ENCODE assay signal across 13 cellular contexts in genomic region chr13:111210945-111211469, GRCh38.
DNase-seq lines count a peak whose midpoint lies in the region; ATAC-seq and TF ChIP-seq lines count a peak whose summit lies in the region.
"Had no signal": no experiment of that assay in that cellular context is flagged by ENCODE, and none has a peak within 500 bp of the region (broad histone marks: within the 10 kb centered on the region; RNA-seq: fewer than 3 reads in every experiment).

No MANE protein-coding gene starts in this region.

- CTCF ChIA-PET in naive thymus-derived CD4-positive, alpha-beta T cell (lab: Charles Lee), result interaction anchor here (1.0 to 1.4 kb wide), 2 partner anchors 14 to 144 kb away, joined by 3 read pairs; no protein-coding TSS in a partner anchor

- intact Hi-C loops in Right ventricle myocardium superior (cut with DNase I) (loop anchor here (5.0 kb wide), 1 partner anchor 59 kb away; no protein-coding TSS in a partner anchor), dorsolateral prefrontal cortex (cut with DNase I) (loop anchor here (5.0 to 10.0 kb wide), 4 partner anchors 34 to 496 kb away; partner anchors contain the start of genes ANKRD10 (in 1 of the 2) and ING1 (in 1 of the 2)), stomach (cut with DNase I; ENCODE audit: low total_unique reads) (loop anchor here (10.0 kb wide), 1 partner anchor 146 kb away; no protein-coding TSS in a partner anchor), uterus (cut with DNase I; ENCODE audit: low total_unique reads) (loop anchor here (10.0 kb wide), 1 partner anchor 46 kb away; no protein-coding TSS in a partner anchor)
- intact Hi-C loops in naive thymus-derived CD4-positive, alpha-beta T cell (cut with micrococcal nuclease), result loop anchor here in 1 of 2 donors (10.0 kb wide), 1 partner anchor 266 kb away; no protein-coding TSS in a partner anchor

- H3K4me3 ChIP-seq in cardiac muscle cell (no peak overlapping the region), dorsolateral prefrontal cortex (peak overlapping the region in 57 of 59 donors; percentile 11 to 81 (median 53)), upper lobe of left lung (no peak overlapping the region), stomach (no peak overlapping the region), uterus (no peak overlapping the region)
- H3K4me3 ChIP-seq in naive thymus-derived CD4-positive, alpha-beta T cell (ENCODE audit: low read length), result no peak overlapping the region

- 57 to 70% methylated on average over 8 of the region's 8 CpGs for WGBS in upper lobe of left lung, 2 donors
- 66 to 87% (median 77%) methylated on average over 8 of the region's 8 CpGs for WGBS in stomach, 5 donors

- no peaks in the 10 kb centered on the region for H3K9me3 Mint-ChIP-seq in naive thymus-derived CD4-positive, alpha-beta T cell

- POLR2A ChIA-PET in naive thymus-derived CD4-positive, alpha-beta T cell (lab: Charles Lee), result interaction anchor here (0.5 to 0.8 kb wide), 3 partner anchors 22 to 308 kb away, joined by 3 to 5 read pairs (median 3); partner anchors contain the start of gene ANKRD10

- no peak overlapping the region for H3K4me3 Mint-ChIP-seq in naive thymus-derived CD4-positive, alpha-beta T cell

- TF ChIP-seq CTCF in cardiac muscle cell (IDR thresholded peaks at IDR 0.05; ENCODE audit: low read depth, low read length) (no peak), dorsolateral prefrontal cortex (IDR thresholded peaks at IDR 0.05 in 54 of 56, conservative IDR thresholded peaks at IDR 0.05 in 2 of 56; ENCODE audit: low read depth in 1 of 56, partially characterized antibody in 56 of 56) (no peak), upper lobe of left lung (IDR thresholded peaks at IDR 0.05) (no peak), stomach (IDR thresholded peaks at IDR 0.05) (no peak), uterus (IDR thresholded peaks at IDR 0.05) (no peak)

- peaks cover 16 to 87% (median 74%) of the 10 kb centered on the region in 7 donors for H3K4me1 Mint-ChIP-seq in naive thymus-derived CD4-positive, alpha-beta T cell

- H3K4me1 ChIP-seq in cardiac muscle cell (ENCODE audit: low read depth), result peaks cover 26% of the 10 kb centered on the region
- H3K4me1 ChIP-seq in naive thymus-derived CD4-positive, alpha-beta T cell (ENCODE audit: control insufficient read depth in 2 of 2, insufficient read depth in 2 of 2, low read length in 2 of 2), result no peaks in the 10 kb centered on the region
- peaks cover 15 to 55% (median 40%) of the 10 kb centered on the region in 4 donors for H3K4me1 ChIP-seq in upper lobe of left lung
- peaks cover 5 to 75% (median 29%) of the 10 kb centered on the region in 4 donors for H3K4me1 ChIP-seq in stomach
- no peaks in the 10 kb centered on the region for H3K4me1 ChIP-seq in uterus
- H3K4me1 ChIP-seq: parathyroid adenoma had no signal

- no peak for TF ChIP-seq EP300 in upper lobe of left lung (IDR thresholded peaks at IDR 0.05)
- no peak for TF ChIP-seq EP300 in stomach (IDR thresholded peaks at IDR 0.05)

- DNase-seq in cardiac muscle cell (ENCODE audit: low read depth in 1 of 2, low spot score in 1 of 2), result no peak
- DNase-seq in Right ventricle myocardium superior, result no peak
- DNase-seq in dorsolateral prefrontal cortex, result no peak
- DNase-seq in naive thymus-derived CD4-positive, alpha-beta T cell, result no peak
- DNase-seq in upper lobe of left lung, result no peak
- DNase-seq in stomach, result no peak
- DNase-seq in stimulated activated CD4-positive, alpha-beta T cell treated with anti-CD3 and anti-CD28 coated beads, Interleukin-4, amount 100 ng/mL, for 1 hour, result no peak
- no peak for DNase-seq in uterus
- DNase-seq: activated T-cell treated with anti-CD3 and anti-CD28 coated beads, Interleukin-2, amount 50 U/mL, for 1 hour; cortex of kidney; NCI-H1417 treated with DMSO at 0.1 percent for 48 hours had no signal

- ATAC-seq in Right ventricle myocardium superior (ENCODE audit: poor library complexity) (no peak), upper lobe of left lung (ENCODE audit: low FRiP score in 2 of 2) (peak; percentile 4 to 13)
- ATAC-seq in naive thymus-derived CD4-positive, alpha-beta T cell, result no peak

- peak overlapping the region in 7 of 9 donors; percentile 13 to 88 (median 54) for H3K27ac Mint-ChIP-seq in naive thymus-derived CD4-positive, alpha-beta T cell

- TF ChIP-seq POLR2A in upper lobe of left lung (IDR thresholded peaks at IDR 0.05) (no peak), stomach (IDR thresholded peaks at IDR 0.05) (no peak), uterus (IDR thresholded peaks at IDR 0.05) (no peak)

- no peaks in the 10 kb centered on the region for H3K36me3 ChIP-seq in cardiac muscle cell
- peaks cover 0 to 13% (median 0%) of the 10 kb centered on the region in 3 experiments for H3K36me3 ChIP-seq in naive thymus-derived CD4-positive, alpha-beta T cell (ENCODE audit: control insufficient read depth in 2 of 3, insufficient read depth in 3 of 3, low read length in 3 of 3)
- no peaks in the 10 kb centered on the region for H3K36me3 ChIP-seq in upper lobe of left lung
- H3K36me3 ChIP-seq in stomach, result peaks cover 0 to 7% (median 3%) of the 10 kb centered on the region in 4 donors
- H3K36me3 ChIP-seq in uterus, result no peaks in the 10 kb centered on the region

- H3K27me3 Mint-ChIP-seq in naive thymus-derived CD4-positive, alpha-beta T cell, result no peaks in the 10 kb centered on the region

- H3K27me3 ChIP-seq in cardiac muscle cell (no peaks in the 10 kb centered on the region), dorsolateral prefrontal cortex (no peaks in the 10 kb centered on the region), upper lobe of left lung (no peaks in the 10 kb centered on the region), stomach (no peaks in the 10 kb centered on the region), uterus (no peaks in the 10 kb centered on the region)
- no peaks in the 10 kb centered on the region for H3K27me3 ChIP-seq in naive thymus-derived CD4-positive, alpha-beta T cell (ENCODE audit: control insufficient read depth in 2 of 2, insufficient read depth in 2 of 2, low read length in 2 of 2)

- H3K27ac ChIP-seq in cardiac muscle cell (peak overlapping the region; percentile 77), dorsolateral prefrontal cortex (peak overlapping the region in 58 of 59 donors; percentile 23 to 94 (median 85)), upper lobe of left lung (peak overlapping the region; percentile 5 to 58 (median 46)), stomach (peak overlapping the region in 2 of 5 donors; percentile 35 to 42), uterus (peak overlapping the region in 1 of 2 donors; percentile 47)
- H3K27ac ChIP-seq in naive thymus-derived CD4-positive, alpha-beta T cell (ENCODE audit: low read depth, low read length), result no peak overlapping the region
- H3K27ac ChIP-seq: HL-60, parathyroid adenoma had no signal

- peaks cover 0 to 18% (median 0%) of the 10 kb centered on the region in 5 donors for H3K36me3 Mint-ChIP-seq in naive thymus-derived CD4-positive, alpha-beta T cell

- H3K9me3 ChIP-seq in cardiac muscle cell (ENCODE audit: low read depth) (no peaks in the 10 kb centered on the region), upper lobe of left lung (no peaks in the 10 kb centered on the region), stomach (no peaks in the 10 kb centered on the region), uterus (no peaks in the 10 kb centered on the region)
- no peaks in the 10 kb centered on the region for H3K9me3 ChIP-seq in naive thymus-derived CD4-positive, alpha-beta T cell (ENCODE audit: control insufficient read depth in 2 of 3, low read length in 3 of 3)

Comparison
In these comparisons a context has a peak if more than half of its experiments do, and no peak if none do; other contexts are left out.
1. H3K4me3 ChIP-seq: peak in dorsolateral prefrontal cortex (57 of 59); none in cardiac muscle cell (single experiment), naive thymus-derived CD4-positive, alpha-beta T cell (single experiment), upper lobe of left lung (0 of 4), stomach (0 of 4) and uterus (0 of 2).
2. ATAC-seq: peak in upper lobe of left lung (2 of 2); none in Right ventricle myocardium superior (single experiment) and naive thymus-derived CD4-positive, alpha-beta T cell (single experiment).